In the genomic region with DNA sequence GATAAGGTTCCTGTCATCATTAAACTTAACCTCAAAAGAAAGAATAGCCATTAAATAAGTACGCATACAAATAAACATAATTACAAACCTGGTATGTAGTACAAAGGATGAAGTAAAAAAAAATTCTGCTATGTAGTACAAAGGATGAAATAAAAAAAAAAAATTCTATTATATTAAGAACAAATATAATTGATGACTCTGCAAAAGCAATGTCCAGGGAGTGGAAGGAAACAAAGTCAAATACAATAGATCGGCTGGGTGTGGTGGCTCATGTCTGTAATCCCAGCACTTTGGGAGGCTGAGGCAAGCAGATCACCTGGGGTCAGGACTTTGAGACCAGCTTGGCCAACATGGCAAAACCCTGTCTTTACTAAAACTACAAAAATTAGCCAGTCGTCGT, we compare ENCODE assay signal across 1 cellular context.
TF ChIP-seq lines count a peak whose summit lies in the region.

No MANE protein-coding gene starts in this region.

TF ChIP-seq in GM23338, 12 proteins besides CTCF, POLR2A, EP300 and RAD21 (continued from another document):
- TF ChIP-seq ZNF331 (CRISPR knock-in tag; IDR thresholded peaks at IDR 0.05; ENCODE audit: low read depth), result no peak
